ENCODE assay signal across 15 cellular contexts in genomic region chr2:130544978-130545377, GRCh38. TPM values are rescaled to one million over a fixed set of nuclear protein-coding genes. Genes with fewer than 3 reads are reported as not detected.
"Had no signal": no experiment of that assay in that cellular context is flagged by ENCODE, and none has a peak within 500 bp of the region (broad histone marks: within the 10 kb centered on the region; RNA-seq: fewer than 3 reads in every experiment).

No MANE protein-coding gene starts in this region.

RNA-seq across cellular contexts. Expression of gene CFC1B, which starts 24.0 kb away (rescaled TPM):
- total RNA-seq: activated B cell treated with CpG ODN at 0.5 μM for 24 hours; activated CD4-positive, alpha-beta memory T cell treated with anti-CD3 and anti-CD28 coated beads for 36 hours; activated CD4-positive, alpha-beta memory T cell treated with anti-CD3 and anti-CD28 coated beads, Interleukin-2, amount 10 ng/mL, durations not matched to agents 7 days and 5 days; activated CD4-positive, alpha-beta T cell treated with anti-CD3 and anti-CD28 coated beads for 36 hours; activated CD4-positive, alpha-beta T cell treated with anti-CD3 and anti-CD28 coated beads, Interleukin-2, amount 10 ng/mL, durations not matched to agents 24 days and 14 days; activated CD4-positive, alpha-beta T cell treated with anti-CD3 and anti-CD28 coated beads, Interleukin-2, amount 10 ng/mL, durations not matched to agents 7 days and 5 days; activated CD8-positive, alpha-beta memory T cell treated with anti-CD3 and anti-CD28 coated beads for 36 hours; activated CD8-positive, alpha-beta memory T cell treated with anti-CD3 and anti-CD28 coated beads, Interleukin-2, amount 10 ng/mL, durations not matched to agents 7 days and 5 days; activated CD8-positive, alpha-beta T cell treated with anti-CD3 and anti-CD28 coated beads for 36 hours; activated CD8-positive, alpha-beta T cell treated with anti-CD3 and anti-CD28 coated beads, Interleukin-2, amount 10 ng/mL, durations not matched to agents 7 days and 5 days; T-cell; T-helper 1 cell treated with Interleukin-12 subunit alpha and Interleukin-12 subunit beta and Interleukin-4 antibody, amounts not matched to agents 30 ng/mL and 1 ng/mL, for 36 hours; T-helper 17 cell; T-helper 2 cell treated with Interferon-gamma antibody and Interleukin-4, amounts not matched to agents 100 ng/mL and 5 ng/mL, for 36 hours; WTC11 had no signal

RNA-seq across cellular contexts. Expression of gene POTEI, which starts 35.9 kb away (rescaled TPM):
- total RNA-seq: activated B cell treated with CpG ODN at 0.5 μM for 24 hours; activated CD4-positive, alpha-beta memory T cell treated with anti-CD3 and anti-CD28 coated beads for 36 hours; activated CD4-positive, alpha-beta memory T cell treated with anti-CD3 and anti-CD28 coated beads, Interleukin-2, amount 10 ng/mL, durations not matched to agents 7 days and 5 days; activated CD4-positive, alpha-beta T cell treated with anti-CD3 and anti-CD28 coated beads for 36 hours; activated CD4-positive, alpha-beta T cell treated with anti-CD3 and anti-CD28 coated beads, Interleukin-2, amount 10 ng/mL, durations not matched to agents 24 days and 14 days; activated CD4-positive, alpha-beta T cell treated with anti-CD3 and anti-CD28 coated beads, Interleukin-2, amount 10 ng/mL, durations not matched to agents 7 days and 5 days; activated CD8-positive, alpha-beta memory T cell treated with anti-CD3 and anti-CD28 coated beads for 36 hours; activated CD8-positive, alpha-beta memory T cell treated with anti-CD3 and anti-CD28 coated beads, Interleukin-2, amount 10 ng/mL, durations not matched to agents 7 days and 5 days; activated CD8-positive, alpha-beta T cell treated with anti-CD3 and anti-CD28 coated beads for 36 hours; activated CD8-positive, alpha-beta T cell treated with anti-CD3 and anti-CD28 coated beads, Interleukin-2, amount 10 ng/mL, durations not matched to agents 7 days and 5 days; T-cell; T-helper 1 cell treated with Interleukin-12 subunit alpha and Interleukin-12 subunit beta and Interleukin-4 antibody, amounts not matched to agents 30 ng/mL and 1 ng/mL, for 36 hours; T-helper 17 cell; T-helper 2 cell treated with Interferon-gamma antibody and Interleukin-4, amounts not matched to agents 100 ng/mL and 5 ng/mL, for 36 hours had no signal

RNA-seq across cellular contexts. Expression of gene CFC1, which starts 54.4 kb away (rescaled TPM):
- total RNA-seq: activated B cell treated with CpG ODN at 0.5 μM for 24 hours; activated CD4-positive, alpha-beta memory T cell treated with anti-CD3 and anti-CD28 coated beads for 36 hours; activated CD4-positive, alpha-beta memory T cell treated with anti-CD3 and anti-CD28 coated beads, Interleukin-2, amount 10 ng/mL, durations not matched to agents 7 days and 5 days; activated CD4-positive, alpha-beta T cell treated with anti-CD3 and anti-CD28 coated beads for 36 hours; activated CD4-positive, alpha-beta T cell treated with anti-CD3 and anti-CD28 coated beads, Interleukin-2, amount 10 ng/mL, durations not matched to agents 24 days and 14 days; activated CD4-positive, alpha-beta T cell treated with anti-CD3 and anti-CD28 coated beads, Interleukin-2, amount 10 ng/mL, durations not matched to agents 7 days and 5 days; activated CD8-positive, alpha-beta memory T cell treated with anti-CD3 and anti-CD28 coated beads for 36 hours; activated CD8-positive, alpha-beta memory T cell treated with anti-CD3 and anti-CD28 coated beads, Interleukin-2, amount 10 ng/mL, durations not matched to agents 7 days and 5 days; activated CD8-positive, alpha-beta T cell treated with anti-CD3 and anti-CD28 coated beads for 36 hours; activated CD8-positive, alpha-beta T cell treated with anti-CD3 and anti-CD28 coated beads, Interleukin-2, amount 10 ng/mL, durations not matched to agents 7 days and 5 days; T-cell; T-helper 1 cell treated with Interleukin-12 subunit alpha and Interleukin-12 subunit beta and Interleukin-4 antibody, amounts not matched to agents 30 ng/mL and 1 ng/mL, for 36 hours; T-helper 17 cell; T-helper 2 cell treated with Interferon-gamma antibody and Interleukin-4, amounts not matched to agents 100 ng/mL and 5 ng/mL, for 36 hours; WTC11 had no signal
